1 cellular context compared by ENCODE assay signal in the genomic region with DNA sequence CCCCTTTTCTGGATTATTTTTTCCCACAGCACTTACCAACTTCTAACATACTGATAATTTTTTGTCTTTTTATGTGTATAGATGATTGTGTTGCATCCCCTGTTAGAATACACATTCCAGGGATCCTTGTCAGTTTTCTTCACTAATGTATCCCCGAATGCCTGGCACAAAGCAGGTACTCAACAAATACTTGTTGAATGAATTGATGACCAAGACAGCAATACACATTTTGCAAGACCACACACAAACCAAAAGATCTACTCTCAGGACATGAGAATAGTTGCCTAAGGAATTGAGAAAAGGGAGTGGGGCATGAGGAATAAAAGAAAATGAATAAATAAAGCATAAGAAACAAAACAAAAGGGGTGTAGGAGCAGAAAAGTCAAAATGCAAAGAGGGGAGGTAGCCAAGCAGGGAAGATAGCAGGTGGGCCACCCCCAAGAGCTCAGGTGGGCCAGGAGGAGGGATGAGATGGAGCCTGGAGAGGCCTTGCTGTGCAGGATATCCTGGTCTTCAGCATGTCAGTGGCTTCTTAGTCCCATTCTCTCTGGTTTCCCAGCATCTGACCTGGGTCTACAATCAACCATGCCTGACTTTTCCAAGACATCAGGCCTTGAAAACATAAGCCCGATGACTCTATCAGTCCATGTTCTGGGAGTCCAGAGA.
TF ChIP-seq lines count a peak whose summit lies in the region.

No MANE protein-coding gene starts in this region.

TF ChIP-seq in SK-N-SH treated with all-trans-retinoic acid at 6 μM for 48 hours, 23 proteins besides CTCF, POLR2A, EP300 and RAD21:
- TF ChIP-seq PATZ1 (CRISPR knock-in tag; IDR thresholded peaks at IDR 0.05; ENCODE audit: borderline replicate concordance), result no peak
- no peak for TF ChIP-seq ISL1 (CRISPR knock-in tag; IDR thresholded peaks at IDR 0.05)
- TF ChIP-seq, protein P1, sequence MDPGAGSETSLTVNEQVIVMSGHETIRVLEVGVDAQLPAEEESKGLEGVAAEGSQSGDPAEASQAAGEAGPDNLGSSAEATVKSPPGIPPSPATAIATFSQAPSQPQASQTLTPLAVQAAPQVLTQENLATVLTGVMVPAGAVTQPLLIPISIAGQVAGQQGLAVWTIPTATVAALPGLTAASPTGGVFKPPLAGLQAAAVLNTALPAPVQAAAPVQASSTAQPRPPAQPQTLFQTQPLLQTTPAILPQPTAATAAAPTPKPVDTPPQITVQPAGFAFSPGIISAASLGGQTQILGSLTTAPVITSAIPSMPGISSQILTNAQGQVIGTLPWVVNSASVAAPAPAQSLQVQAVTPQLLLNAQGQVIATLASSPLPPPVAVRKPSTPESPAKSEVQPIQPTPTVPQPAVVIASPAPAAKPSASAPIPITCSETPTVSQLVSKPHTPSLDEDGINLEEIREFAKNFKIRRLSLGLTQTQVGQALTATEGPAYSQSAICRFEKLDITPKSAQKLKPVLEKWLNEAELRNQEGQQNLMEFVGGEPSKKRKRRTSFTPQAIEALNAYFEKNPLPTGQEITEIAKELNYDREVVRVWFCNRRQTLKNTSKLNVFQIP (CRISPR knock-in tag; IDR thresholded peaks at IDR 0.05; ENCODE audit: borderline replicate concordance, low read depth), result no peak
- no peak for TF ChIP-seq ZNF8 (CRISPR knock-in tag; IDR thresholded peaks at IDR 0.05)
- TF ChIP-seq ZFP3 (CRISPR knock-in tag; IDR thresholded peaks at IDR 0.05), result no peak
TF ChIP-seq in SK-N-SH treated with all-trans-retinoic acid at 6 μM for 48 hours: peak in this region for 0.
